ENCODE assay signal across 12 cellular contexts in the genomic region with DNA sequence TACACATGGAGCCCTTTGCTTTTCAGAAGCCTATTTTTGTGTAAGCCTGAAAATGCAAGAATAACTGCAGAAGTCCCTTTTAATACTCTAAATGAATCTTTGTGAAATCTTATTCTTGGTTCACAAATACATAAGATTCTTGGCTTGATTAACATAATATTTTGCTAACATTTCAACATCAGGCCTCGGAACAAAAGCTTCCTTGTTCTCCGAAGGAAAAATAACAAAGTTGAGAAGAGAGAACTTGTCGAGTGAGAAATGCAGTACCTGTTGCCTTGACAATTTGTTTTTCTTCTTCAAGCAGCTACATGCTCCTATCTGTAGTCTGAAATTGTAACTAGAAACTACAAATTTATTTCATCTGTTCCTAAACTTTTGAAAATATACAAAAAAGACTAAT. TPM values are rescaled to one million over a fixed set of nuclear protein-coding genes. Genes with fewer than 3 reads are reported as not detected.
A peak's percentile ranks its signal among the peaks of the same experiment; 100 is the strongest.
DNase-seq lines count a peak whose midpoint lies in the region; ATAC-seq and TF ChIP-seq lines count a peak whose summit lies in the region.
"Had no signal": no experiment of that assay in that cellular context is flagged by ENCODE, and none has a peak within 500 bp of the region (broad histone marks: within the 10 kb centered on the region; RNA-seq: fewer than 3 reads in every experiment).

No MANE protein-coding gene starts in this region.

- H3K27me3 ChIP-seq in BLaER1 treated with 17β-estradiol and CSF1 and Interleukin-3, amounts not matched to agents 10 nM and 100 nM: no peaks in the 10 kb centered on the region
- H3K27me3 ChIP-seq in neutrophil: no peaks in the 10 kb centered on the region

- no peak overlapping the region for H3K4me3 ChIP-seq in BLaER1 treated with 17β-estradiol and CSF1 and Interleukin-3, amounts not matched to agents 10 nM and 100 nM
- H3K4me3 ChIP-seq in OCI-LY7 (ENCODE audit: low read depth, low read length, poor library complexity, severe bottlenecking) (peak overlapping the region; percentile 61), neutrophil (ENCODE audit: low read depth in 1 of 2, low read length in 1 of 2) (peak overlapping the region; percentile 39 to 48)

- H3K4me1 ChIP-seq in BLaER1 treated with 17β-estradiol and CSF1 and Interleukin-3, amounts not matched to agents 10 nM and 100 nM: peaks cover 64 to 94% (median 87%) of the 10 kb centered on the region in 10 experiments
- H3K4me1 ChIP-seq in OCI-LY7 (ENCODE audit: insufficient read depth, low read length, poor library complexity, severe bottlenecking) (peaks cover 95% of the 10 kb centered on the region), neutrophil (ENCODE audit: control insufficient read depth in 1 of 2, insufficient read depth in 1 of 2, low read depth in 1 of 2, low read length in 1 of 2) (peaks cover 93 to 95% of the 10 kb centered on the region in 2 experiments)

- no peak for TF ChIP-seq CTCF in OCI-LY7 (conservative IDR thresholded peaks at IDR 0.05; ENCODE audit: low read length)
- TF ChIP-seq CTCF in neutrophil (IDR thresholded peaks at IDR 0.05): no peak

- POLR2A ChIA-PET in OCI-LY7 (lab: Charles Lee): interaction anchor here (1.0 to 4.0 kb wide), 3 partner anchors 7 to 267 kb away, joined by 3 to 30 read pairs (median 10); partner anchors contain the start of genes CNNM2 and NT5C2

- H3K27ac ChIP-seq in BLaER1 treated with 17β-estradiol and CSF1 and Interleukin-3, amounts not matched to agents 10 nM and 100 nM: peak overlapping the region in 10 of 11 experiments; percentile 23 to 89 (median 60); a peak in 20 of 22 replicates
- H3K27ac ChIP-seq in OCI-LY7 (ENCODE audit: low read depth, low read length, poor library complexity, severe bottlenecking) (peak overlapping the region; percentile 99), neutrophil (peak overlapping the region; percentile 84)

- peaks cover 65% of the 10 kb centered on the region for H3K4me1 Mint-ChIP-seq in activated T-cell treated with anti-CD3 and anti-CD28 coated beads, Interleukin-2, amount 50 U/mL, for 4 hours (ENCODE audit: low read depth)

- DNase-seq in OCI-LY7 (ENCODE audit: low spot score): no peak
- no peak for DNase-seq in mucosa of gallbladder (ENCODE audit: low spot score)
- DNase-seq in activated T-cell treated with anti-CD3 and anti-CD28 coated beads, Interleukin-2, amount 50 U/mL, for 4 hours: no peak
- DNase-seq: activated naive CD4-positive, alpha-beta T cell treated with anti-CD3 and anti-CD28 coated beads, Interleukin-2, amount 50 U/mL, for 16 hours; CD4-positive, alpha-beta memory T cell; NCI-H1105 had no signal

- intact Hi-C loops in OCI-LY7 (cut with micrococcal nuclease; ENCODE audit: unreplicated experiment): no loop called here

- H3K27me3 Mint-ChIP-seq in activated T-cell treated with anti-CD3 and anti-CD28 coated beads, Interleukin-2, amount 50 U/mL, for 4 hours (ENCODE audit: low read depth): no peaks in the 10 kb centered on the region
- H3K27me3 Mint-ChIP-seq: CD4-positive, alpha-beta memory T cell had no signal

- CTCF ChIA-PET in OCI-LY7 (lab: Charles Lee; ENCODE audit: unreplicated experiment): no interaction called here

- H3K9me3 Mint-ChIP-seq in activated T-cell treated with anti-CD3 and anti-CD28 coated beads, Interleukin-2, amount 50 U/mL, for 4 hours: no peaks in the 10 kb centered on the region

- no peak overlapping the region for H3K4me3 Mint-ChIP-seq in activated T-cell treated with anti-CD3 and anti-CD28 coated beads, Interleukin-2, amount 50 U/mL, for 4 hours

- no peak overlapping the region for H2AFZ ChIP-seq in OCI-LY7 (ENCODE audit: low read length)

- H3K36me3 Mint-ChIP-seq in activated T-cell treated with anti-CD3 and anti-CD28 coated beads, Interleukin-2, amount 50 U/mL, for 4 hours (ENCODE audit: insufficient read depth): peaks cover 8% of the 10 kb centered on the region

- H3K9ac ChIP-seq in BLaER1 treated with 17β-estradiol and CSF1 and Interleukin-3, amounts not matched to agents 10 nM and 100 nM: peak overlapping the region in 10 of 11 experiments; percentile 1 to 66 (median 45); a peak in 15 of 22 replicates

- peaks cover 37 to 95% (median 62%) of the 10 kb centered on the region in 11 experiments; a peak in 20 of 22 replicates for H4K20me1 ChIP-seq in BLaER1 treated with 17β-estradiol and CSF1 and Interleukin-3, amounts not matched to agents 10 nM and 100 nM
- H4K20me1 ChIP-seq in OCI-LY7 (ENCODE audit: insufficient read depth, low read length): no peaks in the 10 kb centered on the region

- H3K79me2 ChIP-seq in OCI-LY7 (ENCODE audit: insufficient read depth, low read depth, low read length): peaks cover 97% of the 10 kb centered on the region

- no peaks in the 10 kb centered on the region for H3K9me3 ChIP-seq in BLaER1 treated with 17β-estradiol and CSF1 and Interleukin-3, amounts not matched to agents 10 nM and 100 nM (replicated peaks in 1 of 11)
- no peaks in the 10 kb centered on the region for H3K9me3 ChIP-seq in OCI-LY7 (ENCODE audit: low read length)
- no peaks in the 10 kb centered on the region for H3K9me3 ChIP-seq in neutrophil

- no peaks in the 10 kb centered on the region for H3K9me2 ChIP-seq in OCI-LY7 (ENCODE audit: insufficient read depth, low read length)

- ATAC-seq in esophagus mucosa: peak; percentile 59
- ATAC-seq in activated T-cell treated with anti-CD3 and anti-CD28 coated beads, Interleukin-2, amount 50 U/mL, for 4 hours: no peak
- ATAC-seq in GM18868 (IDR thresholded peaks at IDR 0.05; ENCODE audit: unreplicated experiment): no peak
- ATAC-seq in HG03280 (IDR thresholded peaks at IDR 0.05; ENCODE audit: unreplicated experiment): no peak
- ATAC-seq: activated CD4-positive, CD25-positive, alpha-beta regulatory T cell treated with anti-CD3 and anti-CD28 coated beads, Interleukin-2, amount 50 U/mL, for 24 hours had no signal

- H3K36me3 ChIP-seq in BLaER1 treated with 17β-estradiol and CSF1 and Interleukin-3, amounts not matched to agents 10 nM and 100 nM: peaks cover 20 to 58% (median 38%) of the 10 kb centered on the region in 11 experiments
- H3K36me3 ChIP-seq in OCI-LY7 (ENCODE audit: insufficient read depth, low read length): peaks cover 22% of the 10 kb centered on the region
- peaks cover 32% of the 10 kb centered on the region for H3K36me3 ChIP-seq in neutrophil

- H3K4me2 ChIP-seq in BLaER1 treated with 17β-estradiol and CSF1 and Interleukin-3, amounts not matched to agents 10 nM and 100 nM: peak overlapping the region; percentile 55 to 87 (median 68)
- peak overlapping the region; percentile 79 for H3K4me2 ChIP-seq in OCI-LY7 (ENCODE audit: low read length)

- BruUV-seq in OCI-LY7 (replicated peaks; lab: Mats Ljungman, UMichigan): no TSS peak

RNA-seq across cellular contexts. Expression of gene NT5C2, which starts 8.5 kb away (rescaled TPM):
- total RNA-seq in OCI-LY7 (2014; rRNA removed; shearing (Covaris generic)): 72.0 and 73.5 TPM in 2 replicates
- total RNA-seq in OCI-LY7 (2022): 87.3 and 118 TPM in 2 replicates
- 87.4 TPM for total RNA-seq in esophagus mucosa
- total RNA-seq in mucosa of gallbladder: 95.2 TPM
- total RNA-seq in activated T-cell treated with anti-CD3 and anti-CD28 coated beads, Interleukin-2, amount 50 U/mL, for 4 hours: 10 to 100 TPM; 34.7 to 45.9 (median 41.3) TPM

Comparison
In these comparisons a context has a peak if more than half of its experiments do, and no peak if none do; other contexts are left out.
1. H3K4me3 ChIP-seq: peak in OCI-LY7 (single experiment) and neutrophil (2 of 2); none in BLaER1 treated with 17β-estradiol and CSF1 and Interleukin-3, amounts not matched to agents 10 nM and 100 nM (0 of 10).
2. Peak in every context shown above with its lines, with median percentiles within 50 percentile points of each other: H3K27ac ChIP-seq.